Comparison of ENCODE assay signal across 31 cellular contexts in the genomic region with DNA sequence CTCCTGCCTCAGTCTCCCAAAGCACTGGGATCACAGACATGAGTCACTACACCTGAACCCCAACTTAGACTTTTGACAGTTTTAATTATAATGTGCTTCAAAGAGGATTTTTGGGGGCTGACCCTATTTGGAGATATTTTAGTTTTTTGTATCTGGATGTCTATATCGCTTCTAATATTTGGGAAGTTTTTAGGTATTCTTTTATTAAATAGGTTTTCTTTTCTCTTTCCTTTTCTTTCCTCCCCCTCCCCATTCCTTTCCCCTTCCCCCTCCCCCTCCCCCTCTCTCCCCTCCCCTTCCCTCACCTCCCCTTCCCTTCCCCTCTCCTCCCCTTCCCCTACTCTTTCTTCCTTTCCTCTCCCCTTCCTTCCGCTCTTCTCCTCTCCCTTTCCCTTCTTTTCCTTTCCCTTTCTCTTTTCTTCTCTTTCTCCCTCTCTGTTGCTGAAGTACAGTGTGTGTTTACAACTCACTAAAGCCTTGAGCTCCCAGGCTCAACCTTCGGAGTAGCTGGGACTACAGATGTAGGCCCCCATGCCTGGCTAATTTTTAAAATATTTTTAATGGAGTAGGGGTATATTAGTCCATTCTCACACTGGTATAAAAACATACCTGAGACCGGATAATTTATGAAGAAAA. TPM values are rescaled to one million over a fixed set of nuclear protein-coding genes. Genes with fewer than 3 reads are reported as not detected.
"Had no signal": no experiment of that assay in that cellular context is flagged by ENCODE, and none has a peak within 500 bp of the region (broad histone marks: within the 10 kb centered on the region; RNA-seq: fewer than 3 reads in every experiment).

No MANE protein-coding gene starts in this region.

- H3K36me3 ChIP-seq: stomach, suprapubic skin, thoracic aorta, thyroid gland, tibial artery, transverse colon, upper lobe of left lung, upper lobe of right lung, uterus, vagina had no signal

- H3K27ac ChIP-seq: stomach, suprapubic skin, testis, thoracic aorta, thyroid gland, tibial artery, tibial nerve, transverse colon, upper lobe of left lung, upper lobe of right lung, uterus, vagina had no signal

- DNase-seq: stimulated activated CD4-positive, alpha-beta T cell treated with anti-CD3 and anti-CD28 coated beads, Interleukin-2, amount 100 ng/mL, for 48 hours; stimulated activated CD4-positive, alpha-beta T cell treated with anti-CD3 and anti-CD28 coated beads, Interleukin-4, amount 100 ng/mL, for 1 hour; stimulated activated CD4-positive, alpha-beta T cell treated with anti-CD3 and anti-CD28 coated beads, Interleukin-4, amount 100 ng/mL, for 24 hours; stimulated activated CD4-positive, alpha-beta T cell treated with anti-CD3 and anti-CD28 coated beads, Interleukin-4, amount 100 ng/mL, for 4 hours; stimulated activated CD8-positive, alpha-beta memory T cell treated with anti-CD3 and anti-CD28 coated beads, Interleukin-4, amount 100 ng/mL, for 48 hours; stimulated activated naive B cell treated with anti-CD40 and anti-IgM and Interleukin-4, amounts not matched to agents 10 μg/mL and 1 μg/mL and 100 μg/mL, for 72 hours; stimulated activated naive CD4-positive, alpha-beta T cell; stimulated activated naive CD4-positive, alpha-beta T cell treated with Interleukin-2 at 50 U/mL for 16 hours; stimulated activated naive CD8-positive, alpha-beta T cell treated with anti-CD3 and anti-CD28 coated beads, Interleukin-15, amount 100 ng/mL, for 72 hours; stimulated activated naive CD8-positive, alpha-beta T cell treated with anti-CD3 and anti-CD28 coated beads, Interleukin-15, Interleukin-2, amounts not matched to agents 100 U/mL and 50 U/mL, for 24 hours; stomach; substantia nigra; testis; thyroid gland; tibial artery; transverse colon; trophoblast cell; upper lobe of left lung; upper lobe of right lung; uterus had no signal

- FAIRE-seq: urothelium cell line had no signal

- H3K4me3 ChIP-seq: stomach, suprapubic skin, testis, thoracic aorta, thyroid gland, tibial artery, tibial nerve, transverse colon, upper lobe of left lung, upper lobe of right lung, uterus, vagina had no signal

- ATAC-seq: stimulated activated effector memory CD8-positive, alpha-beta T cell treated with anti-CD3 and anti-CD28 coated beads, Interleukin-12 subunit alpha, Interleukin-12 subunit beta, amount 100 ng/mL, for 72 hours; stimulated activated memory B cell treated with anti-CD40 and anti-IgM and Interleukin-4, amounts not matched to agents 10 μg/mL and 1 μg/mL and 100 μg/mL, for 72 hours; stimulated activated naive B cell treated with anti-CD40 and anti-IgM and Interleukin-4, amounts not matched to agents 10 μg/mL and 1 μg/mL and 100 μg/mL, for 72 hours; stimulated activated naive CD8-positive, alpha-beta T cell treated with anti-CD3 and anti-CD28 coated beads, Interleukin-15, amount 100 ng/mL, for 72 hours; stimulated activated naive CD8-positive, alpha-beta T cell treated with anti-CD3 and anti-CD28 coated beads, Interleukin-15, Interleukin-2, amounts not matched to agents 100 U/mL and 50 U/mL, for 24 hours; upper lobe of right lung had no signal

- H3K4me1 ChIP-seq: stomach, suprapubic skin, testis, thyroid gland, tibial artery, tibial nerve, transverse colon, upper lobe of left lung, upper lobe of right lung, uterus, vagina had no signal

- H3K27me3 ChIP-seq: stomach, suprapubic skin, testis, thyroid gland, tibial artery, tibial nerve, upper lobe of left lung, upper lobe of right lung, uterus, vagina had no signal

- H3K9me3 ChIP-seq: testis, thyroid gland had no signal

RNA-seq across cellular contexts. Expression of a gene that starts 24.4 kb away (rescaled TPM):
- total RNA-seq: stomach, subcutaneous adipose tissue, suprapubic skin, temporal lobe, thoracic aorta, tibial nerve, transverse colon, upper lobe of left lung, upper lobe of right lung, ureter, urinary bladder, uterus, vagina had no signal
- polyA plus RNA-seq: stomach, urinary bladder had no signal
